In the genomic region with DNA sequence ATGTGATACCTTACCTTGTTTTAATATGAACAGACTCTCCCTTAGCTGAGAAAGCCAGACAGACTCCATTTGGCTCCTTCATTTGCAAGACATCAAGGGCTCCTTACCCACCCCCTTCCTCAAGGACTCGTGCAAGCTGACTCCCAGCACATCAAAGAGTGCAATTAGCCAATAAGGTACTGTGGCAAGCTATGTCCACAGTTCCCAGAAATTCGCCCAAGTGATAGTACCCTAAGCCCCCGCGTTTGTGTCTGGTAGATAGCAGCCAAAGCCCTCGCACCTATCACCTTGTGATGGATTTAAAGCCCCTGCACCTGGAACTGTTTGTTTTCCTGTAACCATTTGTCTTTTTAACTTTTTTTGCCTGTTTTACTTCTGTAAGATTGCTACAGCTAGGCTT, we compare ENCODE assay signal across 1 cellular context. TPM values are rescaled to one million over a fixed set of nuclear protein-coding genes. Genes with fewer than 3 reads are reported as not detected.
"Had no signal": no experiment of that assay in that cellular context is flagged by ENCODE, and none has a peak within 500 bp of the region (broad histone marks: within the 10 kb centered on the region; RNA-seq: fewer than 3 reads in every experiment).

No MANE protein-coding gene starts in this region.

RNA-seq across cellular contexts. Expression of a gene that starts 25.6 kb away (rescaled TPM):
- total RNA-seq: esophagus muscularis mucosa had no signal
